ENCODE assay signal across 19 cellular contexts in the genomic region with DNA sequence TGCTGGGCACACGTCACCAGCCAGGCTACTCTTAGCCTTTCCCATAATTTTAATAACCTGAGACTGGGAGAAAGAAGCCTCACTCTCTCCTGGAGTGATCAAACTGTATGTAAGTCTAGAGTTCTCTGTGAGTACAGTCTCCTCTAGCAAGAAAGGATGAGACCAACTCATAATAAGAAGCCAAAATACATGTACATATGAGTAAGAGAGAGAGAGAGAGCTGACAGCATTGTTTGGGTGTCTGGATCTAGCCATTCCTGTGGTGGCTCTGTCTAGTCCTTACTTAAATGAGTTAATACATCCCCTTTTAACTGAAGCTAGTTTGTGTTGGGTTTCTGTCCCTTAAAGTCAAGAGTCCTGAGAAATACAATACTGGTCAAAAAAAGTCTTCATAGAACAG. TPM values are rescaled to one million over a fixed set of nuclear protein-coding genes. Genes with fewer than 3 reads are reported as not detected.
DNase-seq lines count a peak whose midpoint lies in the region; ATAC-seq and TF ChIP-seq lines count a peak whose summit lies in the region.
"Had no signal": no experiment of that assay in that cellular context is flagged by ENCODE, and none has a peak within 500 bp of the region (broad histone marks: within the 10 kb centered on the region; RNA-seq: fewer than 3 reads in every experiment).

No MANE protein-coding gene starts in this region.

- no peak overlapping the region for H3K4me3 ChIP-seq in astrocyte of the spinal cord (ENCODE audit: low read depth, low read length)
- H3K4me3 ChIP-seq: ascending aorta, colonic mucosa, heart left ventricle had no signal

- in situ Hi-C loops in astrocyte of the spinal cord (cut with HindIII; ENCODE audit: low sequenced_read_pairs), result no loop called here

- TF ChIP-seq CTCF in astrocyte of the spinal cord (IDR thresholded peaks at IDR 0.05; ENCODE audit: low read depth, low read length), result no peak

- ATAC-seq in activated CD4-positive, CD25-positive, alpha-beta regulatory T cell treated with anti-CD3 and anti-CD28 coated beads, Interleukin-2, amount 50 U/mL, for 24 hours, result peak; percentile 39 to 51
- ATAC-seq: heart left ventricle had no signal

- DNase-seq in activated CD4-positive, CD25-positive, alpha-beta regulatory T cell (lab: John Stamatoyannopoulos, UW), result no peak
- DNase-seq in GM03348 (ENCODE audit: low spot score) (peak; percentile 32), astrocyte of the spinal cord (ENCODE audit: low read depth, low spot score) (peak; percentile 58), kidney tubule cell (ENCODE audit: low spot score) (peak; percentile 72), T-helper 9 cell (no peak), NCI-H2227 treated with DMSO at 0.1 percent for 48 hours (lab: John Stamatoyannopoulos, UW) (no peak), mesenteric fat pad (ENCODE audit: low spot score) (no peak)
- DNase-seq: activated naive CD4-positive, alpha-beta T cell treated with anti-CD3 and anti-CD28 coated beads, Interleukin-2, amount 10 ng/mL, durations not matched to agents 7 days and 5 days; Caco-2; colonic mucosa; heart left ventricle; immature natural killer cell; NCI-H1436 treated with DMSO at 0.1 percent for 48 hours; NCI-H2171 treated with DMSO at 0.1 percent for 48 hours; NCI-H526 treated with DMSO at 0.1 percent for 48 hours; stimulated activated CD4-positive, alpha-beta T cell treated with anti-CD3 and anti-CD28 coated beads, Interleukin-4, amount 100 ng/mL, for 4 hours; substantia nigra had no signal

RNA-seq across cellular contexts. Expression of gene ANXA4, which starts 26.0 kb away (rescaled TPM):
- total RNA-seq in mesenteric fat pad, result 58.3 TPM

Comparison
In these comparisons a context has a peak if more than half of its experiments do, and no peak if none do; other contexts are left out.
1. DNase-seq: peak in GM03348 (single experiment), astrocyte of the spinal cord (single experiment) and kidney tubule cell (single experiment); none in activated CD4-positive, CD25-positive, alpha-beta regulatory T cell (0 of 4), T-helper 9 cell (single experiment), NCI-H2227 treated with DMSO at 0.1 percent for 48 hours (single experiment) and mesenteric fat pad (single experiment).